Comparison of ENCODE assay signal across 19 cellular contexts in the genomic region with DNA sequence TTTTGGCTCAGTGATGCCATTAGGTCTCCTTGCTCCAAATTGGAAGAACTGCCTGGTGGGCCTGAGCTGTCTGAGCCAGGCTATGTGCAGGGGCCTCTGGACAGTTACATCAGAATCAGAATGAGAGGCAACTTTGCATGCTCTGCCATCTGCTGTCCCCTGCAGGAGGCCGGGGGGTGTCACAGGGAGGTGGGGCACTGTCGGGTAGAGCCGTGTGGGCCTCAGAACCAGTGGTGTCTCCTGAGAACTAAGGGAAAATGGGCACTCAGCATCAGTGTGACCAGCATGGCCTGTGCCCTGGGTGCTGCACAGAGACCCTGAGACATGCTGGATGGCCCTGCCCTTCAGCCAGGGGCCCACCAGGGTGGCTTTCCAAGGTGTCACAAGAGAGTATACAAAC. TPM values are rescaled to one million over a fixed set of nuclear protein-coding genes. Genes with fewer than 3 reads are reported as not detected.
DNase-seq lines count a peak whose midpoint lies in the region; ATAC-seq and TF ChIP-seq lines count a peak whose summit lies in the region.
"Had no signal": no experiment of that assay in that cellular context is flagged by ENCODE, and none has a peak within 500 bp of the region (broad histone marks: within the 10 kb centered on the region; RNA-seq: fewer than 3 reads in every experiment).

No MANE protein-coding gene starts in this region.

- H3K27ac Mint-ChIP-seq in stimulated activated naive CD8-positive, alpha-beta T cell treated with anti-CD3 and anti-CD28 coated beads, Interleukin-15, amount 100 ng/mL, for 72 hours: no peak overlapping the region
- H3K27ac Mint-ChIP-seq in activated T-cell treated with anti-CD3 and anti-CD28 coated beads, Interleukin-2, amount 50 U/mL, for 72 hours: no peak overlapping the region
- H3K27ac Mint-ChIP-seq: B cell; CD4-positive, CD25-positive, alpha-beta regulatory T cell; CD8-positive, alpha-beta T cell had no signal

- no peak for TF ChIP-seq CTCF in osteoblast (IDR thresholded peaks at IDR 0.05; ENCODE audit: extremely low read depth, low read depth, low read length)

- no peak overlapping the region for H3K4me2 ChIP-seq in osteoblast (ENCODE audit: insufficient read depth, low read length)

- H3K9me3 Mint-ChIP-seq in stimulated activated naive CD8-positive, alpha-beta T cell treated with anti-CD3 and anti-CD28 coated beads, Interleukin-15, amount 100 ng/mL, for 72 hours: no peaks in the 10 kb centered on the region
- H3K9me3 Mint-ChIP-seq in activated T-cell treated with anti-CD3 and anti-CD28 coated beads, Interleukin-2, amount 50 U/mL, for 72 hours: peaks cover 0 to 3% of the 10 kb centered on the region in 2 donors
- H3K9me3 Mint-ChIP-seq: CD8-positive, alpha-beta T cell had no signal

- H3K9me3 ChIP-seq in osteoblast (ENCODE audit: low read depth, low read length): peaks cover 8% of the 10 kb centered on the region
- H3K9me3 ChIP-seq: Caco-2 had no signal

- peaks cover 0 to 5% of the 10 kb centered on the region in 2 donors for H3K36me3 Mint-ChIP-seq in activated T-cell treated with anti-CD3 and anti-CD28 coated beads, Interleukin-2, amount 50 U/mL, for 72 hours (ENCODE audit: insufficient read depth in 2 of 2)
- H3K36me3 Mint-ChIP-seq: CD8-positive, alpha-beta T cell had no signal

- H3K4me3 ChIP-seq in osteoblast (ENCODE audit: insufficient read depth, low read length): no peak overlapping the region
- H3K4me3 ChIP-seq: GM23248 had no signal

- H4K20me1 ChIP-seq in osteoblast (ENCODE audit: insufficient read depth, low read length): no peaks in the 10 kb centered on the region

- H3K36me3 ChIP-seq in osteoblast (ENCODE audit: insufficient read depth, low read length): no peaks in the 10 kb centered on the region

- peak; percentile 35 for ATAC-seq in stimulated activated naive CD8-positive, alpha-beta T cell treated with anti-CD3 and anti-CD28 coated beads, Interleukin-15, amount 100 ng/mL, for 72 hours
- ATAC-seq in stimulated activated naive CD8-positive, alpha-beta T cell treated with anti-CD3 and anti-CD28 coated beads, Interleukin-15, Interleukin-2, amounts not matched to agents 100 U/mL and 50 U/mL, for 24 hours: no peak
- ATAC-seq in activated T-cell treated with anti-CD3 and anti-CD28 coated beads, Interleukin-2, amount 50 U/mL, for 72 hours (replicated peaks in 1 of 2): no peak
- ATAC-seq: CD8-positive, alpha-beta T cell; HCT116 had no signal

- H3K27me3 ChIP-seq in osteoblast (ENCODE audit: insufficient read depth, low read length): no peaks in the 10 kb centered on the region

- H3K27ac ChIP-seq in osteoblast (ENCODE audit: low read depth, low read length): no peak overlapping the region
- H3K27ac ChIP-seq: 22Rv1, GM23248 had no signal

- H3K79me2 ChIP-seq in osteoblast (ENCODE audit: insufficient read depth, low read length): no peaks in the 10 kb centered on the region

- H2AFZ ChIP-seq in osteoblast (ENCODE audit: low read length): no peak overlapping the region
- H2AFZ ChIP-seq: GM23248 had no signal

- peaks cover 5% of the 10 kb centered on the region for H3K4me1 Mint-ChIP-seq in stimulated activated naive CD8-positive, alpha-beta T cell treated with anti-CD3 and anti-CD28 coated beads, Interleukin-15, amount 100 ng/mL, for 72 hours
- peaks cover 22% of the 10 kb centered on the region for H3K4me1 Mint-ChIP-seq in activated T-cell treated with anti-CD3 and anti-CD28 coated beads, Interleukin-2, amount 50 U/mL, for 72 hours (ENCODE audit: low read depth)
- H3K4me1 Mint-ChIP-seq: B cell; CD4-positive, CD25-positive, alpha-beta regulatory T cell had no signal

- DNase-seq in SIG-M5 treated with dmso at 0.1 percent for 504 hours (lab: John Stamatoyannopoulos, UW; ENCODE audit: unreplicated experiment): peak; percentile 5
- no peak for DNase-seq in SIG-M5 (lab: John Stamatoyannopoulos, UW)
- DNase-seq in stimulated activated naive CD8-positive, alpha-beta T cell treated with anti-CD3 and anti-CD28 coated beads, Interleukin-15, amount 100 ng/mL, for 72 hours: no peak
- DNase-seq in stimulated activated naive CD8-positive, alpha-beta T cell treated with anti-CD3 and anti-CD28 coated beads, Interleukin-15, Interleukin-2, amounts not matched to agents 100 U/mL and 50 U/mL, for 24 hours: no peak
- DNase-seq in NCI-H69 (lab: John Stamatoyannopoulos, UW): peak; percentile 17
- DNase-seq in osteoblast (ENCODE audit: insufficient read length, low spot score, missing footprints): peak; percentile 73
- no peak for DNase-seq in activated T-cell treated with anti-CD3 and anti-CD28 coated beads, Interleukin-2, amount 50 U/mL, for 72 hours
- no peak for DNase-seq in activated gamma-delta T cell treated with Interleukin-2 at 50 U/mL for 16 hours
- DNase-seq: C1 segment of cervical spinal cord; CD4-positive, CD25-positive, alpha-beta regulatory T cell; CD8-positive, alpha-beta T cell; DMS153; DND-41; GM23248; H9 had no signal

- peaks cover 11% of the 10 kb centered on the region for H3K27me3 Mint-ChIP-seq in stimulated activated naive CD8-positive, alpha-beta T cell treated with anti-CD3 and anti-CD28 coated beads, Interleukin-15, amount 100 ng/mL, for 72 hours
- no peaks in the 10 kb centered on the region for H3K27me3 Mint-ChIP-seq in activated T-cell treated with anti-CD3 and anti-CD28 coated beads, Interleukin-2, amount 50 U/mL, for 72 hours (ENCODE audit: low read depth)
- H3K27me3 Mint-ChIP-seq: CD4-positive, CD25-positive, alpha-beta regulatory T cell had no signal

- H3K4me3 Mint-ChIP-seq in stimulated activated naive CD8-positive, alpha-beta T cell treated with anti-CD3 and anti-CD28 coated beads, Interleukin-15, amount 100 ng/mL, for 72 hours: no peak overlapping the region
- H3K4me3 Mint-ChIP-seq in activated T-cell treated with anti-CD3 and anti-CD28 coated beads, Interleukin-2, amount 50 U/mL, for 72 hours: no peak overlapping the region
- H3K4me3 Mint-ChIP-seq: B cell; CD4-positive, CD25-positive, alpha-beta regulatory T cell; CD8-positive, alpha-beta T cell; H9 had no signal

- H3K4me1 ChIP-seq in osteoblast (ENCODE audit: insufficient read depth, low read length): no peaks in the 10 kb centered on the region
- H3K4me1 ChIP-seq: Caco-2 had no signal

RNA-seq across cellular contexts. Expression of gene COL6A1, which starts 47.0 kb away (rescaled TPM):
- total RNA-seq in osteoblast: 1,531 and 1,612 TPM in 2 replicates
- 1 to 10 TPM; 1.7 to 2.8 TPM for total RNA-seq in activated T-cell treated with anti-CD3 and anti-CD28 coated beads, Interleukin-2, amount 50 U/mL, for 72 hours

Comparison
In these comparisons a context has a peak if more than half of its experiments do, and no peak if none do; other contexts are left out.
1. DNase-seq: peak in SIG-M5 treated with dmso at 0.1 percent for 504 hours (single experiment), NCI-H69 (single experiment) and osteoblast (single experiment); none in SIG-M5 (single experiment), stimulated activated naive CD8-positive, alpha-beta T cell treated with anti-CD3 and anti-CD28 coated beads, Interleukin-15, amount 100 ng/mL, for 72 hours (0 of 2), stimulated activated naive CD8-positive, alpha-beta T cell treated with anti-CD3 and anti-CD28 coated beads, Interleukin-15, Interleukin-2, amounts not matched to agents 100 U/mL and 50 U/mL, for 24 hours (single experiment), activated T-cell treated with anti-CD3 and anti-CD28 coated beads, Interleukin-2, amount 50 U/mL, for 72 hours (0 of 2) and activated gamma-delta T cell treated with Interleukin-2 at 50 U/mL for 16 hours (single experiment).
2. RNA of gene COL6A1, which starts 47.0 kb away (total RNA-seq): 1,531 to 1,612 TPM in osteoblast; 1.7 to 2.8 TPM in activated T-cell treated with anti-CD3 and anti-CD28 coated beads, Interleukin-2, amount 50 U/mL, for 72 hours; every median in the first group is over 100 times any median in the second.